Comparison of ENCODE assay signal across 15 cellular contexts in the genomic region with DNA sequence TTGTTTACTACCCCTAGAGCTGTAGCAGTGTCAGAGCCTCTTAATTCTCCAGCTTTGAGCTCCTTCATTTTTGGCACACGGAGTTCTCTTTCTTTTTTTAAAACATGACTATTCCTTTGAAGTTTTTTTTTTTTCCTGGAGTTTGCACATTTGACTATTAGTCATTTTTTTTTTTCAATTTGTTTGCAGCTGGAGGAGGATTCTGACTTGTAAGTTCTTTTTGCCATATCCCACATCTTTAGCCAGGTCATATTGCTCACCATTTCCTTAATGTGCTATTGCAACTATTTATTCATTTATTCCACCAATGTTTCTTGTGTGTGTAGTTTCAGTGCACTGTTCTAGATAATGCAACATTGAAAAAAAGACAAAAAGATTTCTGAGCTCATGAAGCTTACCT.
DNase-seq lines count a peak whose midpoint lies in the region; ATAC-seq and FAIRE-seq lines count a peak whose summit lies in the region.
"Had no signal": no experiment of that assay in that cellular context is flagged by ENCODE, and none has a peak within 500 bp of the region (broad histone marks: within the 10 kb centered on the region; RNA-seq: fewer than 3 reads in every experiment).

No MANE protein-coding gene starts in this region.

- peak; percentile 100 for FAIRE-seq in endometrium (lab: Jason Lieb, UNC)
- FAIRE-seq: GM12878 had no signal

- DNase-seq in NCI-H226 (peak; percentile 7), iris pigment epithelial cell (ENCODE audit: low read depth) (peak; percentile 81), stromal cell of bone marrow (ENCODE audit: low read depth) (peak; percentile 61), iPS-NIHi11 (ENCODE audit: low spot score) (no peak), NAMALWA (ENCODE audit: low spot score) (no peak)
- DNase-seq: CD4-positive, CD25-positive, alpha-beta regulatory T cell; DMS79; NCI-H1436 treated with DMSO at 0.1 percent for 48 hours; NCI-H2081; NCI-H524 treated with DMSO at 0.1 percent for 48 hours; PC-3 had no signal

- no peak for ATAC-seq in HG02973 (IDR thresholded peaks at IDR 0.05; ENCODE audit: unreplicated experiment)
- ATAC-seq: GM12878, PC-3, Right ventricle myocardium inferior had no signal

Comparison
In these comparisons a context has a peak if more than half of its experiments do, and no peak if none do; other contexts are left out.
1. DNase-seq: peak in NCI-H226 (single experiment), iris pigment epithelial cell (single experiment) and stromal cell of bone marrow (single experiment); none in iPS-NIHi11 (single experiment) and NAMALWA (single experiment).